Comparison of ENCODE assay signal across 17 cellular contexts in the genomic region with DNA sequence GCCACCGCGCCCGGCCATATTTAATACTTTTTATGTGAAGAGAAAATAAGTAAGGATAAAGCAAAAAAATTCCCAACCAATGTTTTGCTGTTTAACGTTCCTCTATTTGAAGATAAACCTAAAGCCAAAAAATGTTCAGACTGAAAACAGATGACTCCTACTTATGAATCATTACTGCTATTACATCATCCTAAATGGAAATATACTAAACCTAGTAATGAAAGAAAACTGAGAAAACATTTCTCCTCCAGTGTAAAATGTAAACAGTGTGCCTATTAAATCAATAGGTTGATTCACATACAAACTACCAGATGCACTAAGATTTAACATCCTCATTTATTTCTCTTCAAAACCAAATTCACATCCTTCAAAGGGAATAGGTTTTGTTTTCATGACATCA. TPM values are rescaled to one million over a fixed set of nuclear protein-coding genes. Genes with fewer than 3 reads are reported as not detected.
DNase-seq lines count a peak whose midpoint lies in the region; ATAC-seq, FAIRE-seq and TF ChIP-seq lines count a peak whose summit lies in the region.
"Had no signal": no experiment of that assay in that cellular context is flagged by ENCODE, and none has a peak within 500 bp of the region (broad histone marks: within the 10 kb centered on the region; RNA-seq: fewer than 3 reads in every experiment).

No MANE protein-coding gene starts in this region.

- H3K27me3 ChIP-seq in bronchial epithelial cell (ENCODE audit: control insufficient read depth, insufficient read depth, low read length), result no peaks in the 10 kb centered on the region
- no peaks in the 10 kb centered on the region for H3K27me3 ChIP-seq in pancreas
- no peaks in the 10 kb centered on the region for H3K27me3 ChIP-seq in MG63
- H3K27me3 ChIP-seq: SJCRH30 had no signal

- intact Hi-C loops in pancreas (cut with DNase I), result no loop called here

- no peaks in the 10 kb centered on the region for H3K4me1 ChIP-seq in pancreas
- H3K4me1 ChIP-seq: SJCRH30 had no signal

- H3K9me3 ChIP-seq in pancreas, result no peaks in the 10 kb centered on the region
- H3K9me3 ChIP-seq in MG63, result no peaks in the 10 kb centered on the region
- H3K9me3 ChIP-seq: SJCRH30 had no signal

- DNase-seq in activated CD4-positive, CD25-positive, alpha-beta regulatory T cell (lab: John Stamatoyannopoulos, UW), result no peak
- peak; percentile 36 for DNase-seq in LHCN-M2 (ENCODE audit: low read depth)
- DNase-seq in bronchial epithelial cell (ENCODE audit: low read depth), result peak; percentile 71
- no peak for DNase-seq in pancreas
- DNase-seq in MG63, result no peak
- DNase-seq in NOMO-1 (lab: John Stamatoyannopoulos, UW; ENCODE audit: unreplicated experiment in 2 of 2), result no peak
- no peak for DNase-seq in stimulated activated CD4-positive, alpha-beta T cell treated with anti-CD3 and anti-CD28 coated beads, Interleukin-4, amount 100 ng/mL, for 24 hours
- DNase-seq: activated effector memory CD4-positive, alpha-beta T cell treated with Interleukin-2 at 50 U/mL for 16 hours; DMS79 treated with DMSO at 0.1 percent for 48 hours; endodermal cell; NCI-H446 treated with DMSO at 0.1 percent for 48 hours; SJCRH30; stimulated activated CD4-positive, alpha-beta T cell treated with anti-CD3 and anti-CD28 coated beads, Interleukin-4, amount 100 ng/mL, for 1 hour; substantia nigra had no signal

- no peak for FAIRE-seq in bronchial epithelial cell (lab: Jason Lieb, UNC)
- peak; percentile 32 for FAIRE-seq in pancreas (lab: Jason Lieb, UNC)
- FAIRE-seq: A204.1, GM18507 had no signal

- H3K36me3 ChIP-seq in bronchial epithelial cell (ENCODE audit: control insufficient read depth, insufficient read depth, low read length) (peaks cover 2% of the 10 kb centered on the region), pancreas (peaks cover 0 to 28% (median 5%) of the 10 kb centered on the region in 3 donors), MG63 (peaks cover 43% of the 10 kb centered on the region)

- no peak overlapping the region for H3K27ac ChIP-seq in pancreas
- H3K27ac ChIP-seq: SJCRH30 had no signal

- no peak overlapping the region for H3K4me3 ChIP-seq in bronchial epithelial cell (ENCODE audit: low read depth, low read length)
- no peak overlapping the region for H3K4me3 ChIP-seq in pancreas
- H3K4me3 ChIP-seq in MG63, result no peak overlapping the region
- H3K4me3 ChIP-seq: SJCRH30 had no signal

- TF ChIP-seq CTCF in bronchial epithelial cell (IDR thresholded peaks at IDR 0.05; ENCODE audit: insufficient read depth, low read length, severe bottlenecking) (no peak), pancreas (IDR thresholded peaks at IDR 0.05) (no peak)

- peak; percentile 64 to 82 for ATAC-seq in activated CD4-positive, CD25-positive, alpha-beta regulatory T cell treated with anti-CD3 and anti-CD28 coated beads, Interleukin-2, amount 50 U/mL, for 24 hours
- ATAC-seq in pancreas, result no peak

- WGBS in pancreas, 2 donors, result 94 to 96% methylated on average over 4 of the region's 4 CpGs

RNA-seq across cellular contexts. Expression of gene CWC22, which starts 43.5 kb away (rescaled TPM):
- 12.2 and 16.8 TPM in 2 replicates for total RNA-seq in LHCN-M2 (2014; rRNA removed)
- 4.2 TPM for polyA plus RNA-seq in LHCN-M2 (2012)
- 13.4 and 19.6 TPM in 2 replicates for total RNA-seq in bronchial epithelial cell
- 10 to 100 TPM in 1 of 6 donors, 1 to 10 TPM in 5; 4.9 to 10.4 (median 7.0) TPM for total RNA-seq in pancreas
- polyA plus RNA-seq in pancreas, result 1 to 10 TPM; 4.7 to 9.9 TPM
- 3.9 and 12.3 TPM in 2 replicates for total RNA-seq in MG63 (2014; rRNA removed; shearing (Covaris generic); ENCODE audit: low replicate concordance)

Comparison
In these comparisons a context has a peak if more than half of its experiments do, and no peak if none do; other contexts are left out.
1. ATAC-seq: peak in activated CD4-positive, CD25-positive, alpha-beta regulatory T cell treated with anti-CD3 and anti-CD28 coated beads, Interleukin-2, amount 50 U/mL, for 24 hours (2 of 2); none in pancreas (0 of 4).
2. DNase-seq: peak in LHCN-M2 (single experiment) and bronchial epithelial cell (single experiment); none in activated CD4-positive, CD25-positive, alpha-beta regulatory T cell (0 of 4), pancreas (0 of 6), MG63 (single experiment), NOMO-1 (0 of 2) and stimulated activated CD4-positive, alpha-beta T cell treated with anti-CD3 and anti-CD28 coated beads, Interleukin-4, amount 100 ng/mL, for 24 hours (single experiment).